33 cellular contexts compared by ENCODE assay signal in the genomic region with DNA sequence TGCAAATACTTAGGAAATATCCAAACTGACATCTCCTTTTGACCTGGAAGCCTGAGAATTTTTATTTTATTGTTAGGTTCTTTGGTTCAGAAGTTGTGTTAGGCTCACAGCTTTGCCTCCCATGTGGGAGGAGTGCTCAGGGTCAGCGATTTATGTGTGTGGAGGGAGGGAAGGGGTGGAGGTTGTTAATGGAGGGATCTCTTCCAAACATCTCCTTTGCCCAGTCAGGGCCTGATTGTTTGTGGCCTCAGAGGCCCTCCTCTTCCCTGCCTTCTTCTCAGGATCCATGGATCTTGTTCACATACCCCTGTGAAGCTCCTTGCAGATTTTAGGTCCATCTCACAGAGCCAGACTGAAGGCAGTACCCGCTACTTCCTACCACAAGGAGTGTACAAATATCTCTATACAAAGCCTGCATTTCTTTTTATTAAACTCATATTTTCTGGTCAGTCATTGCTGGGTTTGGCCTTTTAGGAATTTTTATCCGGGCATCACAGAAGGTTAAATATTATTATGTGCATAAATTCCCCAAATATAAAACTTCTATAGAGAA. TPM values are rescaled to one million over a fixed set of nuclear protein-coding genes. Genes with fewer than 3 reads are reported as not detected.
DNase-seq lines count a peak whose midpoint lies in the region; ATAC-seq and TF ChIP-seq lines count a peak whose summit lies in the region.
"Had no signal": no experiment of that assay in that cellular context is flagged by ENCODE, and none has a peak within 500 bp of the region (broad histone marks: within the 10 kb centered on the region; RNA-seq: fewer than 3 reads in every experiment).

No MANE protein-coding gene starts in this region.

- H3K9me2 ChIP-seq in GM23338 (ENCODE audit: insufficient read depth) (no peaks in the 10 kb centered on the region), OCI-LY1 (ENCODE audit: low read depth, low read length) (no peaks in the 10 kb centered on the region)

- H4K20me1 ChIP-seq in GM23338 (replicated peaks; ENCODE audit: insufficient read depth): no peaks in the 10 kb centered on the region; the same call in 1 of the 2 replicates
- H4K20me1 ChIP-seq in OCI-LY1 (ENCODE audit: insufficient read depth, low read length): no peaks in the 10 kb centered on the region

- intact Hi-C loops in mucosa of descending colon (cut with DNase I, micrococcal nuclease): no loop called here

- H3K36me3 Mint-ChIP-seq in GM23338 (ENCODE audit: low read depth) (no peaks in the 10 kb centered on the region), nephron progenitor cell (ENCODE audit: low read depth) (peaks cover 30% of the 10 kb centered on the region)
- H3K36me3 Mint-ChIP-seq in effector memory CD8-positive, alpha-beta T cell (ENCODE audit: insufficient read depth): peaks cover 4% of the 10 kb centered on the region
- H3K36me3 Mint-ChIP-seq: activated naive CD4-positive, alpha-beta T cell treated with anti-CD3 and anti-CD28 coated beads, Interleukin-2, amount 50 U/mL, for 72 hours had no signal

- peak; percentile 12 for DNase-seq in GM23338 (ENCODE audit: low spot score)
- DNase-seq in effector memory CD8-positive, alpha-beta T cell: no peak
- peak; percentile 18 for DNase-seq in nephron progenitor cell
- no peak for DNase-seq in mucosa of descending colon
- DNase-seq in NCI-H2107 treated with DMSO at 0.1 percent for 48 hours (lab: John Stamatoyannopoulos, UW; ENCODE audit: unreplicated experiment): no peak
- DNase-seq in T-helper 9 cell: no peak
- DNase-seq: ACHN; activated CD4-positive, alpha-beta T cell treated with anti-CD3 and anti-CD28 coated beads, Interleukin-2, amount 50 U/mL, for 1 hour; activated effector memory CD4-positive, alpha-beta T cell treated with Interleukin-2 at 50 U/mL for 16 hours; activated T-cell treated with anti-CD3 and anti-CD28 coated beads, Interleukin-2, amount 50 U/mL, for 1 hour; anterior cingulate cortex; CD8-positive, alpha-beta T cell; cortex of kidney; foreskin keratinocyte; heart left ventricle; KG1; kidney; lower lobe of right lung; NCI-H1105; NCI-H1930; NCI-H226; NCI-H748 treated with DMSO at 0.1 percent for 48 hours; Peyer's patch; right lobe of liver; SIG-M5; stomach; uterus had no signal

- TF ChIP-seq CTCF in GM23338 (conservative IDR thresholded peaks at IDR 0.05; ENCODE audit: low read depth in 2 of 2) (no peak), OCI-LY1 (IDR thresholded peaks at IDR 0.05; ENCODE audit: low read length) (no peak), nephron progenitor cell (IDR thresholded peaks at IDR 0.05) (no peak), mucosa of descending colon (IDR thresholded peaks at IDR 0.05) (no peak)

- H3K9ac ChIP-seq in OCI-LY1 (ENCODE audit: low read length): no peak overlapping the region
- H3K9ac ChIP-seq: parathyroid adenoma had no signal

- H3K4me3 Mint-ChIP-seq in GM23338 (no peak overlapping the region), nephron progenitor cell (peak overlapping the region; percentile 14)
- H3K4me3 Mint-ChIP-seq in effector memory CD8-positive, alpha-beta T cell: no peak overlapping the region
- H3K4me3 Mint-ChIP-seq: B cell; CD8-positive, alpha-beta T cell had no signal

- no peak overlapping the region for H3K4me3 ChIP-seq in GM23338
- H3K4me3 ChIP-seq in OCI-LY1 (ENCODE audit: low read depth, low read length, poor library complexity, severe bottlenecking): no peak overlapping the region
- H3K4me3 ChIP-seq in mucosa of descending colon: no peak overlapping the region
- H3K4me3 ChIP-seq: HAP-1, heart left ventricle, lower lobe of right lung, Peyer's patch, right lobe of liver, stomach, uterus had no signal

- H3K4me1 Mint-ChIP-seq in GM23338 (peaks cover 13% of the 10 kb centered on the region; the same call in 2 of the 3 replicates), nephron progenitor cell (peaks cover 51% of the 10 kb centered on the region)
- H3K4me1 Mint-ChIP-seq in effector memory CD8-positive, alpha-beta T cell (ENCODE audit: low read depth in 2 of 2): peaks cover 32 to 53% of the 10 kb centered on the region in 2 donors

- H3K4me1 ChIP-seq in GM23338 (ENCODE audit: insufficient read depth) (peaks cover 16% of the 10 kb centered on the region), OCI-LY1 (ENCODE audit: insufficient read depth, low read length, severe bottlenecking) (peaks cover 12% of the 10 kb centered on the region), mucosa of descending colon (ENCODE audit: low read depth) (no peaks in the 10 kb centered on the region)
- H3K4me1 ChIP-seq: lower lobe of right lung, Peyer's patch, right lobe of liver had no signal

- no peak overlapping the region for H2AFZ ChIP-seq in GM23338
- no peak overlapping the region for H2AFZ ChIP-seq in OCI-LY1 (ENCODE audit: low read length)
- H2AFZ ChIP-seq: parathyroid adenoma had no signal

- H3K9me3 ChIP-seq in OCI-LY1 (ENCODE audit: low read length): no peaks in the 10 kb centered on the region
- no peaks in the 10 kb centered on the region for H3K9me3 ChIP-seq in mucosa of descending colon
- H3K9me3 ChIP-seq: HAP-1, heart left ventricle, lower lobe of right lung, Peyer's patch, right lobe of liver, stomach, uterus had no signal

- H3K27ac Mint-ChIP-seq in GM23338 (peak overlapping the region; percentile 40; the same call in 1 of the 2 replicates), nephron progenitor cell (peak overlapping the region; percentile 93)
- H3K27ac Mint-ChIP-seq in effector memory CD8-positive, alpha-beta T cell: no peak overlapping the region
- H3K27ac Mint-ChIP-seq: activated naive CD4-positive, alpha-beta T cell treated with anti-CD3 and anti-CD28 coated beads, Interleukin-2, amount 50 U/mL, for 72 hours; B cell; CD8-positive, alpha-beta T cell had no signal

- H3K27me3 Mint-ChIP-seq in GM23338 (ENCODE audit: insufficient read depth, low read depth, poor library complexity): no peaks in the 10 kb centered on the region
- no peaks in the 10 kb centered on the region for H3K27me3 Mint-ChIP-seq in effector memory CD8-positive, alpha-beta T cell
- no peaks in the 10 kb centered on the region for H3K27me3 Mint-ChIP-seq in nephron progenitor cell (ENCODE audit: low read depth, poor library complexity)
- H3K27me3 Mint-ChIP-seq: B cell had no signal

- H3K79me2 ChIP-seq in GM23338 (replicated peaks; ENCODE audit: insufficient read depth): peaks cover 35% of the 10 kb centered on the region
- peaks cover 27% of the 10 kb centered on the region for H3K79me2 ChIP-seq in OCI-LY1 (ENCODE audit: insufficient read depth, low read length)

- H3K27me3 ChIP-seq in GM23338 (ENCODE audit: insufficient read depth) (no peaks in the 10 kb centered on the region), OCI-LY1 (ENCODE audit: insufficient read depth, low read length) (no peaks in the 10 kb centered on the region)
- H3K27me3 ChIP-seq: foreskin keratinocyte, heart left ventricle, Peyer's patch, right lobe of liver, stomach, uterus had no signal

- H3K9me3 Mint-ChIP-seq in GM23338: no peaks in the 10 kb centered on the region
- H3K9me3 Mint-ChIP-seq in effector memory CD8-positive, alpha-beta T cell: no peaks in the 10 kb centered on the region
- H3K9me3 Mint-ChIP-seq in nephron progenitor cell: peaks cover 18% of the 10 kb centered on the region
- H3K9me3 Mint-ChIP-seq: activated naive CD4-positive, alpha-beta T cell treated with anti-CD3 and anti-CD28 coated beads, Interleukin-2, amount 50 U/mL, for 72 hours; CD8-positive, alpha-beta T cell had no signal

- ATAC-seq in GM23338: peak; percentile 76
- peak; percentile 32 for ATAC-seq in effector memory CD8-positive, alpha-beta T cell (replicated peaks)
- no peak for ATAC-seq in mucosa of descending colon
- ATAC-seq: activated naive CD4-positive, alpha-beta T cell treated with anti-CD3 and anti-CD28 coated beads, Interleukin-2, amount 50 U/mL, for 72 hours; CD8-positive, alpha-beta T cell; esophagus mucosa; foreskin keratinocyte; lower lobe of right lung; right lobe of liver had no signal

- H3K27ac ChIP-seq in GM23338 (ENCODE audit: low read depth) (no peak overlapping the region), OCI-LY1 (ENCODE audit: low read depth, low read length, poor library complexity, severe bottlenecking) (peak overlapping the region; percentile 4)
- H3K27ac ChIP-seq: foreskin keratinocyte, heart left ventricle, lower lobe of right lung, parathyroid adenoma, Peyer's patch, right lobe of liver, stomach, uterus had no signal

- H3K4me2 ChIP-seq in GM23338 (no peak overlapping the region), OCI-LY1 (ENCODE audit: low read length) (no peak overlapping the region)

- H3F3A ChIP-seq in GM23338 (replicated peaks; ENCODE audit: low read depth) (no peaks in the 10 kb centered on the region), OCI-LY1 (ENCODE audit: insufficient read depth, low read length) (no peaks in the 10 kb centered on the region)

- no peaks in the 10 kb centered on the region for H3K36me3 ChIP-seq in GM23338 (ENCODE audit: insufficient read depth)
- H3K36me3 ChIP-seq in OCI-LY1 (ENCODE audit: insufficient read depth, low read length): no peaks in the 10 kb centered on the region
- no peaks in the 10 kb centered on the region for H3K36me3 ChIP-seq in mucosa of descending colon (ENCODE audit: low read depth)
- H3K36me3 ChIP-seq: HAP-1, heart left ventricle, lower lobe of right lung, Peyer's patch, right lobe of liver, stomach, uterus had no signal

TF ChIP-seq in GM23338, 12 proteins besides CTCF, POLR2A, EP300 and RAD21 (continues in another document):
- TF ChIP-seq EZH2phosphoT487 (IDR thresholded peaks at IDR 0.05; ENCODE audit: unreplicated experiment) (no peak), EZH2 (IDR thresholded peaks at IDR 0.05; ENCODE audit: low read depth, unreplicated experiment) (no peak), NANOG (IDR thresholded peaks at IDR 0.05; ENCODE audit: borderline replicate concordance) (no peak), ZNF331 (CRISPR knock-in tag; IDR thresholded peaks at IDR 0.05; ENCODE audit: low read depth) (no peak), STAT1 (IDR thresholded peaks at IDR 0.05; ENCODE audit: unreplicated experiment) (no peak)

RNA-seq across cellular contexts. Expression of gene BBX, which starts 40.3 kb away (rescaled TPM):
- 35.2 and 82.2 TPM in 2 replicates for total RNA-seq in GM23338 (2014; rRNA removed; shearing (Covaris generic))
- polyA plus RNA-seq in GM23338 (2016; fragmentation: Nextera tagmentation; extraction: Ambion mirVana): 33.2 and 44.1 TPM in 2 replicates
- total RNA-seq in mucosa of descending colon: 10 to 100 TPM; 24.4 to 69.9 (median 26.0) TPM

Comparison
In these comparisons a context has a peak if more than half of its experiments do, and no peak if none do; other contexts are left out.
1. DNase-seq: peak in GM23338 (single experiment) and nephron progenitor cell (single experiment); none in effector memory CD8-positive, alpha-beta T cell (0 of 3), mucosa of descending colon (0 of 3), NCI-H2107 treated with DMSO at 0.1 percent for 48 hours (single experiment) and T-helper 9 cell (single experiment).
2. H3K27ac Mint-ChIP-seq: peak in GM23338 (single experiment) and nephron progenitor cell (single experiment); none in effector memory CD8-positive, alpha-beta T cell (0 of 2).